In genomic region chr6:118725944-118726343, GRCh38 we compare ENCODE assay signal across 11 cellular contexts.
A peak's percentile ranks its signal among the peaks of the same experiment; 100 is the strongest.
DNase-seq lines count a peak whose midpoint lies in the region; ATAC-seq and TF ChIP-seq lines count a peak whose summit lies in the region.
"Had no signal": no experiment of that assay in that cellular context is flagged by ENCODE, and none has a peak within 500 bp of the region (broad histone marks: within the 10 kb centered on the region; RNA-seq: fewer than 3 reads in every experiment).

No MANE protein-coding gene starts in this region.

- intact Hi-C loops in mucosa of descending colon (cut with DNase I, micrococcal nuclease), result no loop called here

- no peak for TF ChIP-seq CTCF in mucosa of descending colon (IDR thresholded peaks at IDR 0.05)
- no peak for TF ChIP-seq CTCF in smooth muscle cell (IDR thresholded peaks at IDR 0.05; ENCODE audit: borderline replicate concordance, insufficient read depth, poor library complexity, severe bottlenecking)

- H3K79me2 ChIP-seq in smooth muscle cell (ENCODE audit: low read depth), result no peaks in the 10 kb centered on the region

- H4K20me1 ChIP-seq in smooth muscle cell (ENCODE audit: low read depth), result no peaks in the 10 kb centered on the region

- H3K4me3 ChIP-seq in mucosa of descending colon, result no peak overlapping the region
- no peak overlapping the region for H3K4me3 ChIP-seq in smooth muscle cell

- H3K27ac ChIP-seq in smooth muscle cell (ENCODE audit: low read depth), result no peak overlapping the region

- no peak overlapping the region for H3K4me2 ChIP-seq in smooth muscle cell

- H3K9ac ChIP-seq in smooth muscle cell (ENCODE audit: low read depth), result no peak overlapping the region

- peak; percentile 20 for ATAC-seq in mucosa of descending colon

- H3K9me3 ChIP-seq in mucosa of descending colon (no peaks in the 10 kb centered on the region), smooth muscle cell (replicated peaks; ENCODE audit: low read depth) (no peaks in the 10 kb centered on the region)

- H3K4me1 ChIP-seq in mucosa of descending colon (ENCODE audit: low read depth), result no peaks in the 10 kb centered on the region
- no peaks in the 10 kb centered on the region for H3K4me1 ChIP-seq in smooth muscle cell (ENCODE audit: low read depth)

- WGBS in smooth muscle cell (ENCODE audit: low lambda C conversion rate), result 87% methylated on average over 5 of the region's 5 CpGs

- no peak overlapping the region for H2AFZ ChIP-seq in smooth muscle cell (ENCODE audit: low read depth)

- H3K36me3 ChIP-seq in mucosa of descending colon (ENCODE audit: low read depth), result no peaks in the 10 kb centered on the region
- no peaks in the 10 kb centered on the region for H3K36me3 ChIP-seq in smooth muscle cell (ENCODE audit: low read depth)

- no peaks in the 10 kb centered on the region for H3K27me3 ChIP-seq in smooth muscle cell (ENCODE audit: low read depth)

- DNase-seq in T-helper 1 cell, result peak in 4 of 5 donors; percentile 13 to 61 (median 30)
- peak; percentile 59 for DNase-seq in activated T-cell treated with anti-CD3 and anti-CD28 coated beads for 1 hour (ENCODE audit: low read depth)
- no peak for DNase-seq in mucosa of descending colon
- peak; percentile 8 to 53 (median 32) for DNase-seq in stimulated activated naive CD4-positive, alpha-beta T cell (lab: John Stamatoyannopoulos, UW)
- DNase-seq in smooth muscle cell (lab: John Stamatoyannopoulos, UW; ENCODE audit: unreplicated experiment), result no peak
- DNase-seq in NCI-H524 treated with DMSO at 0.1 percent for 48 hours (lab: John Stamatoyannopoulos, UW), result no peak
- DNase-seq in NCI-H2107 treated with DMSO at 0.1 percent for 48 hours (lab: John Stamatoyannopoulos, UW; ENCODE audit: unreplicated experiment), result no peak
- DNase-seq: amygdala, H7, midbrain, substantia nigra had no signal

- no peaks in the 10 kb centered on the region for H3F3A ChIP-seq in smooth muscle cell (ENCODE audit: low read depth)

Comparison
In these comparisons a context has a peak if more than half of its experiments do, and no peak if none do; other contexts are left out.
1. DNase-seq: peak in T-helper 1 cell (4 of 5), activated T-cell treated with anti-CD3 and anti-CD28 coated beads for 1 hour (single experiment) and stimulated activated naive CD4-positive, alpha-beta T cell (6 of 6); none in mucosa of descending colon (0 of 3), smooth muscle cell (single experiment), NCI-H524 treated with DMSO at 0.1 percent for 48 hours (single experiment) and NCI-H2107 treated with DMSO at 0.1 percent for 48 hours (single experiment).